11 cellular contexts compared by ENCODE assay signal in the genomic region with DNA sequence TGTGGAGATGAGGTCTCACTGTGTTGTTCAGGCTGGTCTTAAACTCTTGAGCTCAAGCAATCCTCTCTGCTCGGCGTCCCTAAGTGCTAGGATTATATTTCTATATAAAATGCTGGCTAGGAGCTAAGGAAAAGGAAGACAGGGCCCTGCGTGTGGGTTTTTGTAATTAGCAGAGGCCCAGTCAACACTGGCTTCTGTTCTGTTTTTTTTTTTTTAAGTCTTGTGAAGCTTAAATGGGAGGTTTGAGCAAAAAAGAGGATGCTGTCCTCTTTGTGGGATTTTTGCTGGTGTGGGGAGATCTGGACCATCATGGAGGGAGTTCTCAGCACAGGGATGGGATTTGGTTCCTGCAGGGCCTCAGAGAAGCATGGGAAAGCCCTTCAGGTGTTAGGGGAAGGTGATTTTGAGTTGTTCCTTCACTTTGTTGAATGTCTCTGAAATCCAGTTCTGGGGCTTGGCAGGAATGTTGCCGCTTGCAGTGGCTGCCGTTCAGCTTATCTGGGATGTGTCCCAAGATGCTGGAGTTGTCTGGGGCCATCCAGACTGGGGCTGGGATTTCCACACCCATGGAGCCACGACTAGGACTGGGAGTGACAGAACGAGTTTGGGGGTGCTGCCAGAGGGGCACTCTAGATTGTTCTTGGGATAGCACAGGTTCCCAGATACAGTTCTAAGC. TPM values are rescaled to one million over a fixed set of nuclear protein-coding genes. Genes with fewer than 3 reads are reported as not detected.
DNase-seq lines count a peak whose midpoint lies in the region; ATAC-seq and TF ChIP-seq lines count a peak whose summit lies in the region.
"Had no signal": no experiment of that assay in that cellular context is flagged by ENCODE, and none has a peak within 500 bp of the region (broad histone marks: within the 10 kb centered on the region; RNA-seq: fewer than 3 reads in every experiment).

No MANE protein-coding gene starts in this region.

- peaks cover 68% of the 10 kb centered on the region for H3F3A ChIP-seq in SK-N-SH (replicated peaks; ENCODE audit: insufficient read depth)
- H3F3A ChIP-seq in GM23248 (ENCODE audit: insufficient read depth) = peaks cover 79% of the 10 kb centered on the region

- no peak overlapping the region for H3K4me3 ChIP-seq in SK-N-SH (ENCODE audit: low read depth in 2 of 2, low read length in 1 of 2)
- H3K4me3 ChIP-seq in GM23248 = no peak overlapping the region
- no peak overlapping the region for H3K4me3 ChIP-seq in neutrophil (ENCODE audit: low read depth in 1 of 2, low read length in 1 of 2)
- H3K4me3 ChIP-seq: lung had no signal

- H3K36me3 Mint-ChIP-seq in activated naive CD8-positive, alpha-beta T cell treated with anti-CD3 and anti-CD28 coated beads for 36 hours = peaks cover 34% of the 10 kb centered on the region

- H3K9me3 ChIP-seq in SK-N-SH (no peaks in the 10 kb centered on the region), GM23248 (ENCODE audit: low read depth) (no peaks in the 10 kb centered on the region), neutrophil (no peaks in the 10 kb centered on the region)

- H3K79me2 ChIP-seq in SK-N-SH (ENCODE audit: insufficient read depth) (peaks cover 15% of the 10 kb centered on the region; the same call in 1 of the 2 replicates), GM23248 (ENCODE audit: insufficient read depth) (peaks cover 25% of the 10 kb centered on the region)

- WGBS in SK-N-SH (ENCODE audit: low lambda C conversion rate) = 85% methylated on average over 6 of the region's 7 CpGs
- 46 to 47% methylated on average over 7 of the region's 7 CpGs for WGBS in GM23248 (ENCODE audit: low coverage in 1 of 2, low lambda C conversion rate in 2 of 2, missing lambda C conversion rate in 2 of 2), 2 experiments

- TF ChIP-seq RAD21 in SK-N-SH (IDR thresholded peaks at IDR 0.05; ENCODE audit: low read length) = no peak

- TF ChIP-seq CTCF in SK-N-SH (IDR thresholded peaks at IDR 0.05) (no peak), neutrophil (IDR thresholded peaks at IDR 0.05) (no peak)

- POLR2A ChIA-PET in SK-N-SH (lab: Yijun Ruan, JAX) = interaction anchor here (0.7 to 2.1 kb wide), 4 partner anchors 11 to 18 kb away, joined by 3 to 9 read pairs (median 4); a partner anchor contains a TSS

- no peak for ATAC-seq in SK-N-SH treated with all-trans-retinoic acid at 6 μM for 48 hours

- no peaks in the 10 kb centered on the region for H3K9me3 Mint-ChIP-seq in activated naive CD8-positive, alpha-beta T cell treated with anti-CD3 and anti-CD28 coated beads for 36 hours

- in situ Hi-C loops in GM23248 (cut with MboI) = no loop called here

- H3K4me1 Mint-ChIP-seq in activated naive CD8-positive, alpha-beta T cell treated with anti-CD3 and anti-CD28 coated beads for 36 hours = peaks cover 56% of the 10 kb centered on the region

- DNase-seq in SK-N-SH = no peak
- DNase-seq in GM23248 = no peak
- no peak for DNase-seq in activated naive CD8-positive, alpha-beta T cell treated with anti-CD3 and anti-CD28 coated beads for 36 hours
- DNase-seq in NCI-H1436 treated with DMSO at 0.1 percent for 48 hours (lab: John Stamatoyannopoulos, UW) = no peak
- no peak for DNase-seq in ureter (ENCODE audit: low spot score)
- DNase-seq in LoVo (ENCODE audit: low spot score) = no peak
- DNase-seq: effector CD8-positive, alpha-beta T cell; NCI-H510A treated with DMSO at 0.1 percent for 48 hours had no signal

- no peak overlapping the region for H3K27ac ChIP-seq in SK-N-SH (ENCODE audit: low read depth in 2 of 2, low read length in 1 of 2)
- peak overlapping the region; percentile 20 for H3K27ac ChIP-seq in GM23248
- peak overlapping the region; percentile 89 for H3K27ac ChIP-seq in neutrophil

- CTCF ChIA-PET in SK-N-SH (lab: Yijun Ruan, JAX) = interaction anchor here (1.0 kb wide), 1 partner anchor 255 kb away, joined by 3 read pairs; no protein-coding TSS in a partner anchor

- H3K4me1 ChIP-seq in SK-N-SH (ENCODE audit: control insufficient read depth in 1 of 2, insufficient read depth in 2 of 2, low read depth in 1 of 2, low read length in 1 of 2) = no peaks in the 10 kb centered on the region
- H3K4me1 ChIP-seq in GM23248 (ENCODE audit: insufficient read depth) = peaks cover 9% of the 10 kb centered on the region; the same call in 1 of the 2 replicates
- peaks cover 60 to 67% of the 10 kb centered on the region in 2 experiments for H3K4me1 ChIP-seq in neutrophil (ENCODE audit: control insufficient read depth in 1 of 2, insufficient read depth in 1 of 2, low read depth in 1 of 2, low read length in 1 of 2)

- H2AFZ ChIP-seq in SK-N-SH (ENCODE audit: low read depth) = no peak overlapping the region
- no peak overlapping the region for H2AFZ ChIP-seq in GM23248

- peak overlapping the region; percentile 36 for H3K27ac Mint-ChIP-seq in activated naive CD8-positive, alpha-beta T cell treated with anti-CD3 and anti-CD28 coated beads for 36 hours

- H3K27me3 Mint-ChIP-seq in activated naive CD8-positive, alpha-beta T cell treated with anti-CD3 and anti-CD28 coated beads for 36 hours = no peaks in the 10 kb centered on the region

- H3K27me3 ChIP-seq in SK-N-SH (ENCODE audit: insufficient read depth) (no peaks in the 10 kb centered on the region), GM23248 (replicated peaks; ENCODE audit: insufficient read depth) (no peaks in the 10 kb centered on the region), neutrophil (no peaks in the 10 kb centered on the region)

- no peaks in the 10 kb centered on the region for H3K9me2 ChIP-seq in SK-N-SH
- no peaks in the 10 kb centered on the region for H3K9me2 ChIP-seq in GM23248 (ENCODE audit: insufficient read depth)

- H3K4me2 ChIP-seq in SK-N-SH = no peak overlapping the region
- no peak overlapping the region for H3K4me2 ChIP-seq in GM23248 (ENCODE audit: unreplicated experiment)

- H3K9ac ChIP-seq in SK-N-SH = no peak overlapping the region
- no peak overlapping the region for H3K9ac ChIP-seq in GM23248

- no peak for TF ChIP-seq EP300 in SK-N-SH (IDR thresholded peaks at IDR 0.05; ENCODE audit: borderline replicate concordance in 1 of 2, low read depth in 1 of 2, low read length in 1 of 2)

- H4K20me1 ChIP-seq in SK-N-SH (ENCODE audit: insufficient read depth) (peaks cover 72% of the 10 kb centered on the region), GM23248 (ENCODE audit: insufficient read depth) (0 out of 2 replicates have a peak, but pooled peaks cover 4% of the 10 kb centered on the region)

- H3K4me3 Mint-ChIP-seq in activated naive CD8-positive, alpha-beta T cell treated with anti-CD3 and anti-CD28 coated beads for 36 hours = no peak overlapping the region

- H3K36me3 ChIP-seq in SK-N-SH (replicated peaks in 1 of 2; ENCODE audit: control insufficient read depth in 1 of 2, insufficient read depth in 2 of 2, low read length in 1 of 2) (peaks cover 31% of the 10 kb centered on the region in 2 experiments), GM23248 (ENCODE audit: low read depth) (peaks cover 40% of the 10 kb centered on the region), neutrophil (peaks cover 73% of the 10 kb centered on the region)

TF ChIP-seq in SK-N-SH, 30 proteins besides CTCF, POLR2A, EP300 and RAD21:
- TF ChIP-seq TEAD4 (IDR thresholded peaks at IDR 0.05; ENCODE audit: borderline replicate concordance, insufficient read depth) (no peak), POLR2AphosphoS5 (IDR thresholded peaks at IDR 0.05; ENCODE audit: low read depth, low read length) (peak; percentile 5; the same call in 1 of the 2 replicates)
TF ChIP-seq in SK-N-SH: peak in this region for 1.

TF ChIP-seq in SK-N-SH treated with all-trans-retinoic acid at 6 μM for 48 hours, 23 proteins besides CTCF, POLR2A, EP300 and RAD21 (continues in another document):
- TF ChIP-seq TCF4 (CRISPR knock-in tag; IDR thresholded peaks at IDR 0.05; ENCODE audit: borderline replicate concordance) = no peak
- no peak for TF ChIP-seq ESRRG (CRISPR knock-in tag; IDR thresholded peaks at IDR 0.05)
- TF ChIP-seq ZNF565 (CRISPR knock-in tag; conservative IDR thresholded peaks at IDR 0.05; ENCODE audit: low read depth) = no peak

RNA-seq across cellular contexts. Expression of a gene that starts 4.2 kb away (rescaled TPM):
- 0.28 and 0.42 TPM in 2 replicates for polyA plus RNA-seq in SK-N-SH (2012; rRNA removed)
- polyA plus RNA-seq in SK-N-SH (2012; cell fraction: cytosol; rRNA removed) = 0.35 and 0.50 TPM in 2 replicates
- 0.10 and 0.75 TPM in 2 replicates for polyA plus RNA-seq in SK-N-SH (2012; cell fraction: nucleus; rRNA removed)
- total RNA-seq in GM23248 (2014; rRNA removed; shearing (Covaris generic)) = 20.1 and 28.1 TPM in 2 replicates
- polyA plus RNA-seq in GM23248 (2016; fragmentation: Nextera tagmentation; extraction: Ambion mirVana) = 23.1 and 24.3 TPM in 2 replicates
- 1 to 10 TPM; 5.0 to 5.2 TPM for total RNA-seq in activated naive CD8-positive, alpha-beta T cell treated with anti-CD3 and anti-CD28 coated beads for 36 hours
- 39.6 TPM for total RNA-seq in ureter

RNA-seq across cellular contexts. Expression of a gene that starts 15.6 kb away (rescaled TPM):
- under 0.01 TPM in 1 of 2 replicates, not detected in the other for polyA plus RNA-seq in SK-N-SH (2012; rRNA removed)
- polyA plus RNA-seq in SK-N-SH (2012; cell fraction: cytosol; rRNA removed) = not detected in 2 replicates
- 0.01 and 0.02 TPM in 2 replicates for polyA plus RNA-seq in SK-N-SH (2012; cell fraction: nucleus; rRNA removed)
- not detected in 2 replicates for total RNA-seq in GM23248 (2014; rRNA removed; shearing (Covaris generic))
- not detected in 2 replicates for polyA plus RNA-seq in GM23248 (2016; fragmentation: Nextera tagmentation; extraction: Ambion mirVana)
- not detected for total RNA-seq in activated naive CD8-positive, alpha-beta T cell treated with anti-CD3 and anti-CD28 coated beads for 36 hours
- total RNA-seq in ureter = not detected

RNA-seq across cellular contexts. Expression of a gene that starts 18.4 kb away (rescaled TPM):
- 298 and 429 TPM in 2 replicates for polyA plus RNA-seq in SK-N-SH (2012; rRNA removed)
- polyA plus RNA-seq in SK-N-SH (2012; cell fraction: cytosol; rRNA removed) = 348 and 487 TPM in 2 replicates
- polyA plus RNA-seq in SK-N-SH (2012; cell fraction: nucleus; rRNA removed) = 643 and 809 TPM in 2 replicates
- 22.5 and 28.3 TPM in 2 replicates for total RNA-seq in GM23248 (2014; rRNA removed; shearing (Covaris generic))
- polyA plus RNA-seq in GM23248 (2016; fragmentation: Nextera tagmentation; extraction: Ambion mirVana) = 154 and 166 TPM in 2 replicates
- 100 to 1,000 TPM; 817 to 858 TPM for total RNA-seq in activated naive CD8-positive, alpha-beta T cell treated with anti-CD3 and anti-CD28 coated beads for 36 hours
- 390 TPM for total RNA-seq in ureter

RNA-seq across cellular contexts. Expression of a gene that starts 18.6 kb away (rescaled TPM):
- polyA plus RNA-seq in SK-N-SH (2012; rRNA removed) (not detected in 2 replicates), GM23248 (2016; fragmentation: Nextera tagmentation; extraction: Ambion mirVana) (not detected in 2 replicates)
- not detected in 2 replicates for polyA plus RNA-seq in SK-N-SH (2012; cell fraction: cytosol; rRNA removed)
- polyA plus RNA-seq in SK-N-SH (2012; cell fraction: nucleus; rRNA removed) = not detected in 2 replicates
- total RNA-seq in GM23248 (2014; rRNA removed; shearing (Covaris generic)) = not detected in 2 replicates
- not detected for total RNA-seq in activated naive CD8-positive, alpha-beta T cell treated with anti-CD3 and anti-CD28 coated beads for 36 hours
- not detected for total RNA-seq in ureter
- total RNA-seq: lung had no signal
- polyA plus RNA-seq: lung had no signal

RNA-seq across cellular contexts. Expression of a gene that starts 48.5 kb away (rescaled TPM):
- polyA plus RNA-seq in SK-N-SH (2012; rRNA removed) (0.36 and 0.49 TPM in 2 replicates), GM23248 (2016; fragmentation: Nextera tagmentation; extraction: Ambion mirVana) (0.19 and 2.2 TPM in 2 replicates)
- 0.10 and 0.12 TPM in 2 replicates for polyA plus RNA-seq in SK-N-SH (2012; cell fraction: cytosol; rRNA removed)
- 0.79 and 1.6 TPM in 2 replicates for polyA plus RNA-seq in SK-N-SH (2012; cell fraction: nucleus; rRNA removed)
- 0.13 TPM in 1 of 2 replicates, not detected in the other for total RNA-seq in GM23248 (2014; rRNA removed; shearing (Covaris generic))
- total RNA-seq in activated naive CD8-positive, alpha-beta T cell treated with anti-CD3 and anti-CD28 coated beads for 36 hours = under 1 TPM in 1 of 2 experiments, not detected in 1; 0.74 TPM
- 1.1 TPM for total RNA-seq in ureter

Comparison
In these comparisons a context has a peak if more than half of its experiments do, and no peak if none do; other contexts are left out.
1. H3K27ac ChIP-seq: peak in GM23248 (single experiment) and neutrophil (single experiment); none in SK-N-SH (0 of 2).
2. RNA of a gene that starts 18.4 kb away (total RNA-seq): 817 to 858 TPM in activated naive CD8-positive, alpha-beta T cell treated with anti-CD3 and anti-CD28 coated beads for 36 hours and 390 TPM in ureter (single experiment); 22.5 to 28.3 TPM in GM23248; every median in the first group is over 10 times any median in the second.